Comparison of ENCODE assay signal across 25 cellular contexts in genomic region chr20:58518387-58518786, GRCh38. TPM values are rescaled to one million over a fixed set of nuclear protein-coding genes. Genes with fewer than 3 reads are reported as not detected.
"Had no signal": no experiment of that assay in that cellular context is flagged by ENCODE, and none has a peak within 500 bp of the region (broad histone marks: within the 10 kb centered on the region; RNA-seq: fewer than 3 reads in every experiment).

No MANE protein-coding gene starts in this region.

- H3K36me3 ChIP-seq: SJCRH30 had no signal

- H3K27ac ChIP-seq: RWPE1, SJCRH30 had no signal

- H3K9me3 ChIP-seq: SJCRH30 had no signal

- ATAC-seq: Panc1, PC-3, Right ventricle myocardium inferior, SK-N-SH treated with all-trans-retinoic acid at 6 μM for 48 hours had no signal

- H3K4me3 ChIP-seq: SJCRH30 had no signal

- DNase-seq: KBM-7; MV-4-11; NCI-H1048; NCI-H1105; NCI-H1417; NCI-H1436 treated with DMSO at 0.1 percent for 48 hours; NCI-H1694; NCI-H187 treated with DMSO at 0.1 percent for 48 hours; NCI-H2029 treated with DMSO at 0.1 percent for 48 hours; NCI-H2171 treated with DMSO at 0.1 percent for 48 hours; NCI-H345; NCI-H524; NCI-H526 treated with DMSO at 0.1 percent for 48 hours; NCI-H748 treated with DMSO at 0.1 percent for 48 hours; NK-92 treated with Interleukin-12 subunit alpha and Interleukin-12 subunit beta, amount 100 ng/mL, for 24 hours; PC-3; SHP77 treated with DMSO at 0.1 percent for 48 hours; SJCRH30 had no signal

RNA-seq across cellular contexts. Expression of gene APCDD1L, which starts 3.2 kb away (rescaled TPM):
- total RNA-seq: HT-29, NCI-H460, OCI-LY7, SJCRH30 had no signal
